36 cellular contexts compared by ENCODE assay signal in the genomic region with DNA sequence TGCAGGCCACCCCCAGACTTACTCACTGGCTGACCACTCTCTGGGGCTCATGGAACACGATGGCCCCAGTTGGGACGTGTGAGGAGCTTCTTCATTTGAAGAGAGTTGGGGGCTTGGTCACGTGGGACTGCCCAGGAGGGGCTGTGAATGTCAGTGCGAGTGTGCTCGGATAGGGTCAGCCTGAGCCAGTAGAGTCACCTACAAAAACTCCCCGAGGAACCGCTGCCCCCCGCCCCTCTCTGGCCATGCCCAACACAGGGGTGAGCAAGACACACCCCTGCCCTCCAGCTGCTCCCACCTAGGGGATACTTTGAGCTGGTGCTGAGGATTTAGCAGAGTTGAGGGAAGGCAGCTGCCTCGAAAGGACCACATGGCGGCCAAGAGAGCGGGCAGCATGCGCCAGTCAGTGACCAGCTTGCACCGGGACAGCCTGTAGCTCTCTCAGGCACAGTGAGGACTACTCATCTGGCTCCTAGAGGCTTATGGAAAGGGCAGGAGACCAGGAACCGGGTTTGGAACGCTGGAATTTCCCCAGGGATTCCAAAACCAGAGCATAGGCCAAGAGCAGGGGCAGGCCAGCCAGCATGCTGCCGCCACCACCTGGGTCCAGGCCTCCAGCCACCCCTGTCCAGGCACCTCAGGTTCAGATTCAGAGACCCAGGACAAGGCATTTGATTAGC. TPM values are rescaled to one million over a fixed set of nuclear protein-coding genes. Genes with fewer than 3 reads are reported as not detected.
"Had no signal": no experiment of that assay in that cellular context is flagged by ENCODE, and none has a peak within 500 bp of the region (broad histone marks: within the 10 kb centered on the region; RNA-seq: fewer than 3 reads in every experiment).

No MANE protein-coding gene starts in this region.

- H3K4me1 ChIP-seq: adrenal gland, body of pancreas, breast epithelium had no signal

- ATAC-seq: activated CD8-positive, alpha-beta T cell treated with anti-CD3 and anti-CD28 coated beads for 36 hours; activated naive CD4-positive, alpha-beta T cell treated with anti-CD3 and anti-CD28 coated beads, Interleukin-2, amount 50 U/mL, for 72 hours; activated T-cell treated with anti-CD3 and anti-CD28 coated beads, Interleukin-2, amount 50 U/mL, for 4 hours; activated T-cell treated with anti-CD3 and anti-CD28 coated beads, Interleukin-2, amount 50 U/mL, for 72 hours; activated T-helper 17 cell treated with anti-CD3 and anti-CD28 coated beads, Interleukin-2, amount 50 U/mL, for 72 hours; body of pancreas had no signal

- H3K27ac ChIP-seq: adrenal gland, body of pancreas, brain microvascular endothelial cell, breast epithelium, VCaP had no signal

- H3K36me3 ChIP-seq: adrenal gland, brain microvascular endothelial cell, breast epithelium had no signal

- H3K27me3 ChIP-seq: adrenal gland, body of pancreas, brain microvascular endothelial cell had no signal

- H3K9me3 ChIP-seq: adrenal gland, body of pancreas, breast epithelium had no signal

- H3K4me3 ChIP-seq: adrenal gland, body of pancreas, breast epithelium had no signal

- DNase-seq: activated B cell treated with CpG ODN at 0.5 μM for 24 hours; activated CD4-positive, alpha-beta memory T cell treated with anti-CD3 and anti-CD28 coated beads for 36 hours; activated CD4-positive, alpha-beta T cell treated with anti-CD3 and anti-CD28 coated beads for 4 hours; activated CD4-positive, alpha-beta T cell treated with anti-CD3 and anti-CD28 coated beads, Interleukin-2, amount 10 ng/mL, durations not matched to agents 24 days and 14 days; activated CD4-positive, alpha-beta T cell treated with anti-CD3 and anti-CD28 coated beads, Interleukin-2, amount 50 U/mL, for 1 hour; activated CD4-positive, alpha-beta T cell treated with anti-CD3 and anti-CD28 coated beads, Interleukin-2, amount 50 U/mL, for 4 hours; activated CD4-positive, CD25-positive, alpha-beta regulatory T cell treated with anti-CD3 and anti-CD28 coated beads, Interleukin-2, amount 50 U/mL, for 72 hours; activated CD8-positive, alpha-beta memory T cell treated with anti-CD3 and anti-CD28 coated beads, Interleukin-2, amount 50 U/mL, for 4 hours; activated CD8-positive, alpha-beta T cell treated with anti-CD3 and anti-CD28 coated beads for 36 hours; activated effector memory CD4-positive, alpha-beta T cell treated with anti-CD3 and anti-CD28 coated beads, Interleukin-2, amount 50 U/mL, for 16 hours; activated gamma-delta T cell treated with Interleukin-2 at 50 U/mL for 16 hours; activated naive CD4-positive, alpha-beta T cell; activated naive CD4-positive, alpha-beta T cell treated with anti-CD3 and anti-CD28 coated beads for 36 hours; activated naive CD4-positive, alpha-beta T cell treated with anti-CD3 and anti-CD28 coated beads, Interleukin-2, amount 50 U/mL, for 16 hours; activated naive CD8-positive, alpha-beta T cell treated with anti-CD3 and anti-CD28 coated beads for 36 hours; activated T-cell treated with anti-CD3 and anti-CD28 coated beads for 4 hours; activated T-cell treated with anti-CD3 and anti-CD28 coated beads, Interleukin-2, amount 50 U/mL, for 1 hour; activated T-cell treated with anti-CD3 and anti-CD28 coated beads, Interleukin-2, amount 50 U/mL, for 4 hours; activated T-cell treated with anti-CD3 and anti-CD28 coated beads, Interleukin-2, amount 50 U/mL, for 72 hours; amniotic stem cell; aorta; body of pancreas; brain microvascular endothelial cell; central memory CD4-positive, alpha-beta T cell; T-helper 1 cell; T-helper 2 cell; T-helper 9 cell had no signal

RNA-seq across cellular contexts. Expression of gene PNMA6E, which starts 8.4 kb away (rescaled TPM):
- total RNA-seq: activated B cell treated with CpG ODN at 0.5 μM for 24 hours; activated CD4-positive, alpha-beta memory T cell treated with anti-CD3 and anti-CD28 coated beads for 36 hours; activated CD4-positive, alpha-beta T cell treated with anti-CD3 and anti-CD28 coated beads, Interleukin-2, amount 10 ng/mL, durations not matched to agents 24 days and 14 days; activated CD8-positive, alpha-beta memory T cell treated with anti-CD3 and anti-CD28 coated beads for 36 hours; activated CD8-positive, alpha-beta T cell treated with anti-CD3 and anti-CD28 coated beads for 36 hours; activated naive CD4-positive, alpha-beta T cell treated with anti-CD3 and anti-CD28 coated beads for 36 hours; activated naive CD4-positive, alpha-beta T cell treated with anti-CD3 and anti-CD28 coated beads, Interleukin-2, amount 50 U/mL, for 72 hours; activated naive CD8-positive, alpha-beta T cell treated with anti-CD3 and anti-CD28 coated beads for 36 hours; activated T-cell treated with anti-CD3 and anti-CD28 coated beads, Interleukin-2, amount 50 U/mL, for 4 hours; activated T-cell treated with anti-CD3 and anti-CD28 coated beads, Interleukin-2, amount 50 U/mL, for 72 hours; activated T-helper 1 cell treated with anti-CD3 and anti-CD28 coated beads, Interleukin-12 subunit alpha, Interleukin-12 subunit beta, Interleukin-2, Interleukin-4 antibody, amounts not matched to agents 30 ng/mL and 10 ng/mL and 1 ng/mL, durations not matched to agents 14 hours and 24 hours and 36 hours; activated T-helper 17 cell treated with anti-CD3 and anti-CD28 coated beads, Interleukin-2, amount 50 U/mL, for 72 hours; aorta; astrocyte; body of pancreas; breast epithelium; cardiac septum had no signal
- polyA plus RNA-seq: aorta had no signal
